12 cellular contexts compared by ENCODE assay signal in the genomic region with DNA sequence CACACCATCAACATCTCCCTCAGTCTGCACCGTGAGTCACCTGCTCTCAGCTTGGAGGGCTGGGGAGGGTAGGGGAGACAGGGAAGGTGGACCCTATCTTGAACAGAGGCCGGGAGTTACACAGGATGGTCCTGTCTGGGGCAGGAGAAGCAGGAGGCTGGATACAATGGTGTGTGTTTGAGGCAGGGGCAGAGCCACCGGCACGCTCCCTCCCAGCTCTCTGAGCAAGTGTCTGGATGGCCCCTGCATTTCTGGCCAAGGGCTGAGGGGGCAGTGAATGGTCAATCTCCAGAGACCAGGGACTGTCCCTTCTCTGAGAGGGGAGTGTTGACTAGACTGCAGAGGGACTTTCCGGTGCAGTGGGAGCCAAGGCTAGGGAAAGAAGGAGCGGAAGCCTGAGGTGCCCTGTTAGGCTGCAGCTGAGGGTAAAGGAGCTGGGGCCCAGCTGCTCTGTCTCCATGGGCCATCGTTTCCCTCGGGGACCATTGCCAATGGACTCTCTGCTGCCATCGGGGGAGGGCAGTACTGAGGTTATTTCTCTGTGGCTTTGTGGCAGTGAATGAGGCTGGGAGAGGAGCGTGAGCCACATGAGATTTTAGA. TPM values are rescaled to one million over a fixed set of nuclear protein-coding genes. Genes with fewer than 3 reads are reported as not detected.
DNase-seq lines count a peak whose midpoint lies in the region; ATAC-seq and TF ChIP-seq lines count a peak whose summit lies in the region.
"Had no signal": no experiment of that assay in that cellular context is flagged by ENCODE, and none has a peak within 500 bp of the region (broad histone marks: within the 10 kb centered on the region; RNA-seq: fewer than 3 reads in every experiment).

No MANE protein-coding gene starts in this region.

- H3K36me3 Mint-ChIP-seq in neural crest cell (ENCODE audit: low read depth): peaks cover 2% of the 10 kb centered on the region
- H3K36me3 Mint-ChIP-seq: activated naive CD8-positive, alpha-beta T cell had no signal

- no peak for TF ChIP-seq POLR2A in esophagus muscularis mucosa (IDR thresholded peaks at IDR 0.05; ENCODE audit: low read depth)
- TF ChIP-seq POLR2A in upper lobe of left lung (IDR thresholded peaks at IDR 0.05): no peak

- H3K4me3 Mint-ChIP-seq in neural crest cell: no peak overlapping the region
- H3K4me3 Mint-ChIP-seq: activated naive CD8-positive, alpha-beta T cell had no signal

- H3K27ac ChIP-seq in right atrium auricular region (peak overlapping the region in 1 of 2 donors; percentile 87), esophagus muscularis mucosa (replicated peaks in 1 of 4) (peak overlapping the region; percentile 57 to 89 (median 81)), upper lobe of left lung (peak overlapping the region in 3 of 4 donors; percentile 52 to 82 (median 74))
- H3K27ac ChIP-seq: A549 had no signal

- 56% methylated on average over 10 of the region's 10 CpGs for WGBS in esophagus muscularis mucosa
- WGBS in upper lobe of left lung, 2 donors: 81 to 82% methylated on average over 8 to 10 of the region's 10 CpGs

- H3K9me3 ChIP-seq in right atrium auricular region (no peaks in the 10 kb centered on the region), esophagus muscularis mucosa (no peaks in the 10 kb centered on the region), upper lobe of left lung (no peaks in the 10 kb centered on the region)
- H3K9me3 ChIP-seq: A549 had no signal

- no peaks in the 10 kb centered on the region for H3K27me3 Mint-ChIP-seq in neural crest cell (ENCODE audit: low read depth)
- H3K27me3 Mint-ChIP-seq: activated naive CD8-positive, alpha-beta T cell had no signal

- H3K27ac Mint-ChIP-seq in neural crest cell (ENCODE audit: unreplicated experiment): peak overlapping the region; percentile 84
- H3K27ac Mint-ChIP-seq: activated naive CD8-positive, alpha-beta T cell had no signal

- no peaks in the 10 kb centered on the region for H3K27me3 ChIP-seq in right atrium auricular region
- no peaks in the 10 kb centered on the region for H3K27me3 ChIP-seq in esophagus muscularis mucosa
- H3K27me3 ChIP-seq in upper lobe of left lung: no peaks in the 10 kb centered on the region

- ATAC-seq in Right ventricle myocardium superior (ENCODE audit: poor library complexity) (no peak), upper lobe of left lung (ENCODE audit: low FRiP score in 2 of 2) (no peak), HG03520 (IDR thresholded peaks at IDR 0.05; ENCODE audit: unreplicated experiment) (no peak), GM21576 (IDR thresholded peaks at IDR 0.05; ENCODE audit: unreplicated experiment) (no peak)

- H3K4me1 ChIP-seq in right atrium auricular region (peaks cover 0 to 75% of the 10 kb centered on the region in 2 donors), esophagus muscularis mucosa (peaks cover 55 to 86% (median 82%) of the 10 kb centered on the region in 4 donors), upper lobe of left lung (peaks cover 37 to 55% (median 51%) of the 10 kb centered on the region in 4 donors)

- TF ChIP-seq CTCF in right atrium auricular region (IDR thresholded peaks at IDR 0.05): no peak
- no peak for TF ChIP-seq CTCF in esophagus muscularis mucosa (IDR thresholded peaks at IDR 0.05)
- no peak for TF ChIP-seq CTCF in neural crest cell (conservative IDR thresholded peaks at IDR 0.05)
- TF ChIP-seq CTCF in upper lobe of left lung (IDR thresholded peaks at IDR 0.05): no peak

- DNase-seq in Right ventricle myocardium superior: peak; percentile 39
- DNase-seq in right atrium auricular region (ENCODE audit: low spot score): no peak
- no peak for DNase-seq in esophagus muscularis mucosa (ENCODE audit: extremely low spot score)
- DNase-seq in neural crest cell (ENCODE audit: low read depth, low spot score): no peak
- DNase-seq in upper lobe of left lung: no peak
- DNase-seq in middle frontal gyrus (ENCODE audit: extremely low spot score, low spot score): no peak
- DNase-seq: cortex of kidney, MV-4-11 had no signal

- H3K36me3 ChIP-seq in right atrium auricular region (peaks cover 69% of the 10 kb centered on the region), esophagus muscularis mucosa (peaks cover 26 to 73% (median 65%) of the 10 kb centered on the region in 4 donors), upper lobe of left lung (peaks cover 4 to 58% (median 30%) of the 10 kb centered on the region in 4 donors)

- no peak for TF ChIP-seq EP300 in esophagus muscularis mucosa (IDR thresholded peaks at IDR 0.05)
- TF ChIP-seq EP300 in upper lobe of left lung (IDR thresholded peaks at IDR 0.05): no peak

- intact Hi-C loops in Right ventricle myocardium superior (cut with DNase I) (no loop called here), esophagus muscularis mucosa (cut with DNase I) (no loop called here)

- no peaks in the 10 kb centered on the region for H3K9me3 Mint-ChIP-seq in neural crest cell

- peaks cover 41% of the 10 kb centered on the region for H3K4me1 Mint-ChIP-seq in neural crest cell

- no peak overlapping the region for H3K4me3 ChIP-seq in right atrium auricular region
- H3K4me3 ChIP-seq in esophagus muscularis mucosa: no peak overlapping the region
- no peak overlapping the region for H3K4me3 ChIP-seq in upper lobe of left lung
- H3K4me3 ChIP-seq: A549 had no signal

RNA-seq across cellular contexts. Expression of a gene that starts 1.9 kb away (rescaled TPM):
- total RNA-seq in Right ventricle myocardium superior: not detected
- not detected for total RNA-seq in right atrium auricular region
- total RNA-seq in esophagus muscularis mucosa: not detected
- total RNA-seq in neural crest cell: not detected in 2 replicates
- total RNA-seq in upper lobe of left lung: not detected

RNA-seq across cellular contexts. Expression of a gene that starts 17.3 kb away (rescaled TPM):
- 121 TPM for total RNA-seq in Right ventricle myocardium superior
- total RNA-seq in right atrium auricular region: 100 to 1,000 TPM in 1 of 2 donors, 10 to 100 TPM in 1; 89.4 to 211 TPM
- 100 to 1,000 TPM; 203 to 338 (median 250) TPM for total RNA-seq in esophagus muscularis mucosa
- total RNA-seq in neural crest cell: 61.8 and 62.7 TPM in 2 replicates
- 100 to 1,000 TPM; 137 to 504 (median 308) TPM for total RNA-seq in upper lobe of left lung

RNA-seq across cellular contexts. Expression of a gene that starts 34.4 kb away (rescaled TPM):
- total RNA-seq in Right ventricle myocardium superior (49.5 TPM), right atrium auricular region (10 to 100 TPM; 34.3 to 64.3 TPM), esophagus muscularis mucosa (100 to 1,000 TPM; 111 to 168 (median 157) TPM), neural crest cell (40.2 and 41.7 TPM in 2 replicates), upper lobe of left lung (100 to 1,000 TPM; 123 to 605 (median 251) TPM)

RNA-seq across cellular contexts. Expression of a gene that starts 56.6 kb away (rescaled TPM):
- total RNA-seq in Right ventricle myocardium superior (10.3 TPM), right atrium auricular region (10 to 100 TPM in 1 of 2 donors, 1 to 10 TPM in 1; 9.0 to 21.1 TPM), esophagus muscularis mucosa (10 to 100 TPM; 21.6 to 41.5 (median 35.1) TPM), neural crest cell (58.0 and 61.2 TPM in 2 replicates), upper lobe of left lung (10 to 100 TPM; 18.1 to 64.9 (median 31.5) TPM)
